ENCODE assay signal across 8 cellular contexts in genomic region chr12:53701518-53702264, GRCh38. TPM values are rescaled to one million over a fixed set of nuclear protein-coding genes. Genes with fewer than 3 reads are reported as not detected.
DNase-seq lines count a peak whose midpoint lies in the region; ATAC-seq and TF ChIP-seq lines count a peak whose summit lies in the region.

No MANE protein-coding gene starts in this region.

- peaks cover 4% of the 10 kb centered on the region for H3K4me1 Mint-ChIP-seq in T-helper 2 cell treated with Interferon-gamma antibody and Interleukin-4, amounts not matched to agents 5 μg/mL and 100 μg/mL, for 36 hours (ENCODE audit: low read depth)

- no peak overlapping the region for H3K4me3 Mint-ChIP-seq in T-helper 2 cell treated with Interferon-gamma antibody and Interleukin-4, amounts not matched to agents 5 μg/mL and 100 μg/mL, for 36 hours

- DNase-seq in AG04449 (ENCODE audit: low read depth, low spot score) (no peak), NCI-H1048 (lab: John Stamatoyannopoulos, UW) (peak; percentile 12), amniotic epithelial cell (ENCODE audit: low read depth) (peak; percentile 44), left ventricle myocardium superior (peak; percentile 89), sciatic nerve (ENCODE audit: low spot score) (peak; percentile 90)
- DNase-seq in T-helper 2 cell treated with Interferon-gamma antibody and Interleukin-4, amounts not matched to agents 5 μg/mL and 100 μg/mL, for 36 hours (ENCODE audit: low spot score) = peak; percentile 59

- CTCF ChIA-PET in AG04449 (lab: Yijun Ruan, JAX) = interaction anchor here (0.6 to 10.0 kb wide), 34 partner anchors 8 to 651 kb away, joined by 3 to 941 read pairs (median 5); partner anchors contain the start of genes CALCOCO1 and CISTR

- H3K4me3 ChIP-seq in AG04449 (ENCODE audit: low read depth, low read length) = no peak overlapping the region

- ATAC-seq in GM18909 (IDR thresholded peaks at IDR 0.05; ENCODE audit: poor library complexity, unreplicated experiment) = peak; percentile 58
- peak; percentile 94 for ATAC-seq in left ventricle myocardium superior
- peak; percentile 96 for ATAC-seq in sciatic nerve
- ATAC-seq in GM21447 (IDR thresholded peaks at IDR 0.05; ENCODE audit: unreplicated experiment) = no peak

- H3K27ac Mint-ChIP-seq in T-helper 2 cell treated with Interferon-gamma antibody and Interleukin-4, amounts not matched to agents 5 μg/mL and 100 μg/mL, for 36 hours = no peak overlapping the region

- intact Hi-C loops in left ventricle myocardium superior (cut with micrococcal nuclease) (loop anchor here (2.0 kb wide), 1 partner anchor 39 kb away; no protein-coding TSS in a partner anchor), sciatic nerve (cut with DNase I) (loop anchor here (5.0 kb wide), 1 partner anchor 46 kb away; no protein-coding TSS in a partner anchor)

- no peaks in the 10 kb centered on the region for H3K9me3 Mint-ChIP-seq in T-helper 2 cell treated with Interferon-gamma antibody and Interleukin-4, amounts not matched to agents 5 μg/mL and 100 μg/mL, for 36 hours

- no peaks in the 10 kb centered on the region for H3K36me3 Mint-ChIP-seq in T-helper 2 cell treated with Interferon-gamma antibody and Interleukin-4, amounts not matched to agents 5 μg/mL and 100 μg/mL, for 36 hours (ENCODE audit: low read depth)

- POLR2A ChIA-PET in AG04449 (lab: Yijun Ruan, JAX) = no interaction called here

- H3K27me3 Mint-ChIP-seq in T-helper 2 cell treated with Interferon-gamma antibody and Interleukin-4, amounts not matched to agents 5 μg/mL and 100 μg/mL, for 36 hours (ENCODE audit: low read depth) = peaks cover 80% of the 10 kb centered on the region

- peak; percentile 96 for TF ChIP-seq CTCF in AG04449 (IDR thresholded peaks at IDR 0.05; ENCODE audit: insufficient read depth, low read length, missing control alignments)

RNA-seq across cellular contexts. Expression of gene CALCOCO1, which starts 25.6 kb away (rescaled TPM):
- total RNA-seq in left ventricle myocardium superior (210 TPM), sciatic nerve (206 TPM)

RNA-seq across cellular contexts. Expression of gene ATP5MC2, which starts 25.8 kb away (rescaled TPM):
- total RNA-seq in left ventricle myocardium superior = 623 TPM
- total RNA-seq in sciatic nerve = 148 TPM

RNA-seq across cellular contexts. Expression of gene CISTR, which starts 50.1 kb away (rescaled TPM):
- total RNA-seq in left ventricle myocardium superior (2.4 TPM), sciatic nerve (not detected)
